Comparison of ENCODE assay signal across 8 cellular contexts in the genomic region with DNA sequence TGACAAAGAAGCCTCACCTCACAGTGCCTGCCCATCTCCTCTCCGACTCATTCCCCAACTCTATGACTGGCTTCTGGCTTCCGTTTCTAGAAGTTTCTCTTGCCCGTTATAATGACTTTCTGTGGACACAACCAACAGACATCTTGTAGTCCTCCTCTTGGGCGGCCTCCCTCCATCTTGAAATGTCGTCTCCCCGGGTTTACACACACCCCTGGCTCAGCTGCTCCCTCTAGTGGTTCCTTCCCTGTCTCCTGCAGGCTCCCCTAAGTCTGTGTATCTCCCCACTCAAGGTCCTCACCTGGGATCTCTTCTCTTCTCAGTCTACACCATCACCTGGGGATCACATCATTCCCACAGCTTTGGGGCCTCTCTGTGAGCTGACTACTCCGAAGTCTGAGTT.
A peak's percentile ranks its signal among the peaks of the same experiment; 100 is the strongest.
DNase-seq lines count a peak whose midpoint lies in the region; ATAC-seq and TF ChIP-seq lines count a peak whose summit lies in the region.

No MANE protein-coding gene starts in this region.

- peak; percentile 13 for DNase-seq in stimulated activated CD4-positive, alpha-beta T cell treated with anti-CD3 and anti-CD28 coated beads, Interleukin-12 subunit alpha, Interleukin-12 subunit beta, amount 100 ng/mL, for 4 hours
- no peak for DNase-seq in stimulated activated CD4-positive, alpha-beta T cell treated with anti-CD3 and anti-CD28 coated beads, Interleukin-4, amount 100 ng/mL, for 4 hours
- DNase-seq in NCI-H460 (ENCODE audit: extremely low read depth, low read depth) (peak; percentile 17), epithelial cell of proximal tubule (ENCODE audit: low read depth) (no peak), NCI-H510A (lab: John Stamatoyannopoulos, UW) (no peak), occipital lobe (lab: John Stamatoyannopoulos, UW) (no peak)
- DNase-seq in stimulated activated CD4-positive, alpha-beta T cell treated with anti-CD3 and anti-CD28 coated beads, TNF-alpha, amount 100 ng/mL, for 48 hours (ENCODE audit: low read depth in 3 of 3): peak in 2 of 3 donors; percentile 1 to 50

- H3K4me3 ChIP-seq in epithelial cell of proximal tubule (ENCODE audit: low read depth, low read length): no peak overlapping the region

- peak; percentile 72 for TF ChIP-seq CTCF in epithelial cell of proximal tubule (conservative IDR thresholded peaks at IDR 0.05; ENCODE audit: low read depth, low read length)

- ATAC-seq in HG02759 (IDR thresholded peaks at IDR 0.05; ENCODE audit: unreplicated experiment): peak; percentile 87

Comparison
In these comparisons a context has a peak if more than half of its experiments do, and no peak if none do; other contexts are left out.
1. DNase-seq: peak in stimulated activated CD4-positive, alpha-beta T cell treated with anti-CD3 and anti-CD28 coated beads, Interleukin-12 subunit alpha, Interleukin-12 subunit beta, amount 100 ng/mL, for 4 hours (single experiment), NCI-H460 (single experiment) and stimulated activated CD4-positive, alpha-beta T cell treated with anti-CD3 and anti-CD28 coated beads, TNF-alpha, amount 100 ng/mL, for 48 hours (2 of 3); none in stimulated activated CD4-positive, alpha-beta T cell treated with anti-CD3 and anti-CD28 coated beads, Interleukin-4, amount 100 ng/mL, for 4 hours (0 of 2), epithelial cell of proximal tubule (single experiment), NCI-H510A (single experiment) and occipital lobe (single experiment).